ENCODE assay signal across 37 cellular contexts in the genomic region with DNA sequence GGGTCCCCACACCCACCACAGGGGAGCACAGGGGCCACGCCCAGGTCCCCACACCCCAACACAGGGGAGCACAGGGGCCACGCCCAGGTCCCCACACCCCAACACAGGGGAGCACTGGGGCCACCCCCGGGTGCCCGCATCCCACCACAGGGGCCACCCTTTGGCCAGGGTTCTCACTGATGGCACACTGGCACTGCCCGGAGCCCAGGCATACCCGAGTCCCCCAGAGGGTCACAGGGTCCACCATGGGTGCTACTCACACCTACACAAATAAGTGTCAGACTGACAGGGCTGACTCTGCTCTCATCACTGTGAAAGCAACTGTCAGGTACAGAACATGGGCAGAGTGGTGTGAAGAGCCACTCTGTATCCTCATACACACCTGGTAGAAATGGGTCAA.
"Had no signal": no experiment of that assay in that cellular context is flagged by ENCODE, and none has a peak within 500 bp of the region (broad histone marks: within the 10 kb centered on the region; RNA-seq: fewer than 3 reads in every experiment).

No MANE protein-coding gene starts in this region.

- H3K27me3 Mint-ChIP-seq: activated CD4-positive, alpha-beta T cell treated with anti-CD3 and anti-CD28 coated beads for 36 hours; activated CD4-positive, alpha-beta T cell treated with anti-CD3 and anti-CD28 coated beads, Interleukin-2, amount 10 ng/mL, durations not matched to agents 7 days and 5 days; activated CD8-positive, alpha-beta memory T cell treated with anti-CD3 and anti-CD28 coated beads, Interleukin-2, amount 10 ng/mL, durations not matched to agents 7 days and 5 days; activated naive CD4-positive, alpha-beta T cell treated with anti-CD3 and anti-CD28 coated beads, Interleukin-2, amount 10 ng/mL, durations not matched to agents 7 days and 5 days; activated naive CD8-positive, alpha-beta T cell treated with anti-CD3 and anti-CD28 coated beads, Interleukin-2, amount 10 ng/mL, durations not matched to agents 7 days and 5 days; IgD-negative memory B cell had no signal

- DNase-seq: activated CD4-positive, alpha-beta T cell treated with anti-CD3 and anti-CD28 coated beads for 36 hours; activated CD4-positive, alpha-beta T cell treated with anti-CD3 and anti-CD28 coated beads, Interleukin-2, amount 10 ng/mL, durations not matched to agents 7 days and 5 days; activated CD4-positive, alpha-beta T cell treated with anti-CD3 and anti-CD28 coated beads, Interleukin-2, amount 50 U/mL, for 48 hours; activated CD8-positive, alpha-beta memory T cell treated with anti-CD3 and anti-CD28 coated beads for 24 hours; activated CD8-positive, alpha-beta memory T cell treated with anti-CD3 and anti-CD28 coated beads, Interleukin-2, amount 10 ng/mL, durations not matched to agents 7 days and 5 days; activated CD8-positive, alpha-beta memory T cell treated with anti-CD3 and anti-CD28 coated beads, Interleukin-2, amount 50 U/mL, for 48 hours; activated gamma-delta T cell treated with Interleukin-2 at 50 U/mL for 16 hours; activated naive CD4-positive, alpha-beta T cell treated with anti-CD3 and anti-CD28 coated beads, Interleukin-2, amount 10 ng/mL, durations not matched to agents 7 days and 5 days; activated naive CD8-positive, alpha-beta T cell treated with anti-CD3 and anti-CD28 coated beads, Interleukin-2, amount 10 ng/mL, durations not matched to agents 7 days and 5 days; activated T-cell treated with anti-CD3 and anti-CD28 coated beads, Interleukin-2, amount 50 U/mL, for 1 hour; adrenal gland; body of pancreas; cerebellar nuclear complex; Kasumi-1; KG1; MG63; NCI-H1048; NCI-H1105 treated with DMSO at 0.1 percent for 48 hours; NCI-H1436; NCI-H1694; NCI-H1930; NCI-H2081 treated with DMSO at 0.1 percent for 48 hours; NCI-H226; NCI-H446 treated with DMSO at 0.1 percent for 48 hours; NCI-H524; NCI-H69; NK-92 treated with Interleukin-12 subunit alpha and Interleukin-12 subunit beta, amount 100 ng/mL, for 24 hours; PC-3; Peyer's patch; RPMI8226; SHP77 treated with DMSO at 0.1 percent for 48 hours; SK-N-SH had no signal

- H3K4me1 Mint-ChIP-seq: activated CD4-positive, alpha-beta T cell treated with anti-CD3 and anti-CD28 coated beads for 36 hours; WTC11 had no signal

- H3K9me3 Mint-ChIP-seq: activated CD4-positive, alpha-beta T cell treated with anti-CD3 and anti-CD28 coated beads, Interleukin-2, amount 10 ng/mL, durations not matched to agents 7 days and 5 days; activated naive CD4-positive, alpha-beta T cell treated with anti-CD3 and anti-CD28 coated beads, Interleukin-2, amount 10 ng/mL, durations not matched to agents 7 days and 5 days; activated naive CD8-positive, alpha-beta T cell treated with anti-CD3 and anti-CD28 coated beads, Interleukin-2, amount 10 ng/mL, durations not matched to agents 7 days and 5 days; T-helper 1 cell treated with Interleukin-12 subunit alpha and Interleukin-12 subunit beta and Interleukin-4 antibody, amounts not matched to agents 30 μg/mL and 1 μg/mL, for 36 hours; T-helper 2 cell treated with Interferon-gamma antibody and Interleukin-4, amounts not matched to agents 5 μg/mL and 100 μg/mL, for 36 hours; WTC11 had no signal

- ATAC-seq: activated CD4-positive, alpha-beta T cell treated with anti-CD3 and anti-CD28 coated beads for 36 hours; activated CD4-positive, CD25-positive, alpha-beta regulatory T cell treated with anti-CD3 and anti-CD28 coated beads, Interleukin-2, amount 50 U/mL, for 24 hours; activated CD8-positive, alpha-beta memory T cell treated with anti-CD3 and anti-CD28 coated beads, Interleukin-2, amount 10 ng/mL, durations not matched to agents 7 days and 5 days; body of pancreas; PC-3; WTC11 had no signal

- H3K4me3 Mint-ChIP-seq: activated CD4-positive, alpha-beta T cell treated with anti-CD3 and anti-CD28 coated beads for 36 hours; activated CD4-positive, alpha-beta T cell treated with anti-CD3 and anti-CD28 coated beads, Interleukin-2, amount 10 ng/mL, durations not matched to agents 7 days and 5 days; activated CD8-positive, alpha-beta memory T cell treated with anti-CD3 and anti-CD28 coated beads, Interleukin-2, amount 10 ng/mL, durations not matched to agents 7 days and 5 days; activated naive CD4-positive, alpha-beta T cell treated with anti-CD3 and anti-CD28 coated beads, Interleukin-2, amount 10 ng/mL, durations not matched to agents 7 days and 5 days; activated naive CD8-positive, alpha-beta T cell treated with anti-CD3 and anti-CD28 coated beads, Interleukin-2, amount 10 ng/mL, durations not matched to agents 7 days and 5 days; IgD-negative memory B cell; T-helper 1 cell treated with Interleukin-12 subunit alpha and Interleukin-12 subunit beta and Interleukin-4 antibody, amounts not matched to agents 30 μg/mL and 1 μg/mL, for 36 hours; T-helper 2 cell treated with Interferon-gamma antibody and Interleukin-4, amounts not matched to agents 5 μg/mL and 100 μg/mL, for 36 hours; WTC11 had no signal

- H3K27ac Mint-ChIP-seq: activated CD4-positive, alpha-beta T cell treated with anti-CD3 and anti-CD28 coated beads for 36 hours; activated CD4-positive, alpha-beta T cell treated with anti-CD3 and anti-CD28 coated beads, Interleukin-2, amount 10 ng/mL, durations not matched to agents 7 days and 5 days; activated CD8-positive, alpha-beta memory T cell treated with anti-CD3 and anti-CD28 coated beads, Interleukin-2, amount 10 ng/mL, durations not matched to agents 7 days and 5 days; activated naive CD8-positive, alpha-beta T cell treated with anti-CD3 and anti-CD28 coated beads, Interleukin-2, amount 10 ng/mL, durations not matched to agents 7 days and 5 days; T-helper 1 cell treated with Interleukin-12 subunit alpha and Interleukin-12 subunit beta and Interleukin-4 antibody, amounts not matched to agents 30 μg/mL and 1 μg/mL, for 36 hours; WTC11 had no signal
